Comparison of ENCODE assay signal across 25 cellular contexts in genomic region chr4:105455182-105455581, GRCh38. TPM values are rescaled to one million over a fixed set of nuclear protein-coding genes. Genes with fewer than 3 reads are reported as not detected.
DNase-seq lines count a peak whose midpoint lies in the region; ATAC-seq and TF ChIP-seq lines count a peak whose summit lies in the region.
"Had no signal": no experiment of that assay in that cellular context is flagged by ENCODE, and none has a peak within 500 bp of the region (broad histone marks: within the 10 kb centered on the region; RNA-seq: fewer than 3 reads in every experiment).

No MANE protein-coding gene starts in this region.

- H3K4me1 ChIP-seq in CD4-positive, alpha-beta memory T cell (ENCODE audit: insufficient read depth, low read length): no peaks in the 10 kb centered on the region
- no peaks in the 10 kb centered on the region for H3K4me1 ChIP-seq in mammary epithelial cell (ENCODE audit: insufficient read depth, low read length)
- H3K4me1 ChIP-seq: A549, Caco-2 had no signal

- H3K27ac Mint-ChIP-seq in activated T-helper 17 cell treated with anti-CD3 and anti-CD28 coated beads, Interleukin-2, amount 50 U/mL, for 72 hours: peak overlapping the region; percentile 28
- no peak overlapping the region for H3K27ac Mint-ChIP-seq in CD4-positive, alpha-beta memory T cell
- H3K27ac Mint-ChIP-seq: CD8-positive, alpha-beta T cell; GM23338; H9 had no signal

- no peaks in the 10 kb centered on the region for H3K27me3 Mint-ChIP-seq in activated T-helper 17 cell treated with anti-CD3 and anti-CD28 coated beads, Interleukin-2, amount 50 U/mL, for 72 hours
- H3K27me3 Mint-ChIP-seq in CD4-positive, alpha-beta memory T cell: no peaks in the 10 kb centered on the region

- ATAC-seq in Right ventricle myocardium inferior (peak; percentile 20), left cardiac atrium (peak; percentile 25 to 44)
- no peak for ATAC-seq in activated T-helper 17 cell treated with anti-CD3 and anti-CD28 coated beads, Interleukin-2, amount 50 U/mL, for 72 hours (replicated peaks)
- ATAC-seq: A549; CD8-positive, alpha-beta T cell; GM23338; Panc1 had no signal

- peaks cover 30% of the 10 kb centered on the region for H3K79me2 ChIP-seq in mammary epithelial cell (ENCODE audit: insufficient read depth, low read length)

- dilution Hi-C loops in mammary epithelial cell (cut with HindIII; ENCODE audit: low sequenced_read_pairs): no loop called here

- H3K27me3 ChIP-seq in CD4-positive, alpha-beta memory T cell (ENCODE audit: insufficient read depth, low read length): no peaks in the 10 kb centered on the region
- no peaks in the 10 kb centered on the region for H3K27me3 ChIP-seq in mammary epithelial cell (ENCODE audit: insufficient read depth, low read length)
- H3K27me3 ChIP-seq: MG63 had no signal

- H3K4me2 ChIP-seq in mammary epithelial cell (ENCODE audit: insufficient read depth, low read depth, low read length): no peak overlapping the region
- H3K4me2 ChIP-seq: A549, GM23338 had no signal

- no peak overlapping the region for H3K4me3 Mint-ChIP-seq in activated T-helper 17 cell treated with anti-CD3 and anti-CD28 coated beads, Interleukin-2, amount 50 U/mL, for 72 hours
- H3K4me3 Mint-ChIP-seq in CD4-positive, alpha-beta memory T cell: no peak overlapping the region
- H3K4me3 Mint-ChIP-seq: CD8-positive, alpha-beta T cell; GM23338; H9 had no signal

- H3K9me3 Mint-ChIP-seq in activated T-helper 17 cell treated with anti-CD3 and anti-CD28 coated beads, Interleukin-2, amount 50 U/mL, for 72 hours: no peaks in the 10 kb centered on the region
- no peaks in the 10 kb centered on the region for H3K9me3 Mint-ChIP-seq in CD4-positive, alpha-beta memory T cell
- H3K9me3 Mint-ChIP-seq: CD8-positive, alpha-beta T cell; GM23338; H9 had no signal

- H4K20me1 ChIP-seq in mammary epithelial cell (ENCODE audit: insufficient read depth, low read length): no peaks in the 10 kb centered on the region

- H3K36me3 Mint-ChIP-seq in activated T-helper 17 cell treated with anti-CD3 and anti-CD28 coated beads, Interleukin-2, amount 50 U/mL, for 72 hours (ENCODE audit: low read depth): peaks cover 65% of the 10 kb centered on the region
- peaks cover 28 to 45% of the 10 kb centered on the region in 2 donors for H3K36me3 Mint-ChIP-seq in CD4-positive, alpha-beta memory T cell

- H3K4me3 ChIP-seq in CD4-positive, alpha-beta memory T cell (ENCODE audit: low read length in 2 of 2): no peak overlapping the region
- H3K4me3 ChIP-seq in mammary epithelial cell (replicated peaks in 1 of 3; ENCODE audit: insufficient read depth in 1 of 3, low read depth in 2 of 3, low read length in 3 of 3): no peak overlapping the region
- H3K4me3 ChIP-seq: A549, GM23338, MG63, SK-N-MC had no signal

- no peak overlapping the region for H2AFZ ChIP-seq in mammary epithelial cell (ENCODE audit: low read depth, low read length)
- H2AFZ ChIP-seq: GM23338 had no signal

- no peak overlapping the region for H3K27ac ChIP-seq in CD4-positive, alpha-beta memory T cell (ENCODE audit: low read depth, low read length)
- H3K27ac ChIP-seq in mammary epithelial cell (ENCODE audit: insufficient read depth, low read depth, low read length): no peak overlapping the region
- H3K27ac ChIP-seq: A549, RWPE1, SK-N-MC had no signal

- no peak for TF ChIP-seq CTCF in mammary epithelial cell (conservative IDR thresholded peaks at IDR 0.05 in 1 of 2, IDR thresholded peaks at IDR 0.05 in 1 of 2; ENCODE audit: extremely low read depth in 1 of 2, insufficient read depth in 1 of 2, low read depth in 1 of 2, low read length in 2 of 2)

- DNase-seq in Right ventricle myocardium inferior (ENCODE audit: missing footprints) (no peak), cardiac septum (ENCODE audit: low spot score) (no peak), left cardiac atrium (no peak), mammary epithelial cell (no peak)
- DNase-seq in stimulated activated CD4-positive, alpha-beta T cell treated with anti-CD3 and anti-CD28 coated beads, Interleukin-12 subunit alpha, Interleukin-12 subunit beta, amount 100 ng/mL, for 4 hours: no peak
- DNase-seq in CD4-positive, alpha-beta memory T cell: no peak
- DNase-seq: C1 segment of cervical spinal cord; Caco-2; CD8-positive, alpha-beta T cell; H9; KBM-7; MG63; NCI-H1417; NCI-H1694; NCI-H2029 treated with DMSO at 0.1 percent for 48 hours; NCI-H2227 treated with DMSO at 0.1 percent for 48 hours; NCI-H510A; NCI-H69; SIG-M5 had no signal

- POLR2A ChIA-PET in CD4-positive, alpha-beta memory T cell (lab: Charles Lee; ENCODE audit: partially characterized antibody): no interaction called here

- H3K36me3 ChIP-seq in CD4-positive, alpha-beta memory T cell (ENCODE audit: insufficient read depth, low read length): peaks cover 7% of the 10 kb centered on the region
- peaks cover 23% of the 10 kb centered on the region for H3K36me3 ChIP-seq in mammary epithelial cell (ENCODE audit: insufficient read depth, low read length)
- H3K36me3 ChIP-seq: MG63 had no signal

- no TSS peak for BruUV-seq in mammary epithelial cell (replicated peaks; lab: Mats Ljungman, UMichigan)

- CTCF ChIA-PET in CD4-positive, alpha-beta memory T cell (lab: Charles Lee; ENCODE audit: partially characterized antibody): interaction anchor here (2.1 to 9.3 kb wide), 2 partner anchors 19 kb away, joined by 8 to 55 read pairs; partner anchors contain the start of gene PPA2
- CTCF ChIA-PET in mammary epithelial cell (lab: Charles Lee; ENCODE audit: low non-redundant PET): no interaction called here

- no peaks in the 10 kb centered on the region for H3K9me3 ChIP-seq in CD4-positive, alpha-beta memory T cell (ENCODE audit: control insufficient read depth in 1 of 2, low read length in 2 of 2)
- H3K9me3 ChIP-seq in mammary epithelial cell (replicated peaks; ENCODE audit: insufficient read depth, low read length): no peaks in the 10 kb centered on the region
- H3K9me3 ChIP-seq: A549, Caco-2, MG63 had no signal

- intact Hi-C loops in Right ventricle myocardium inferior (cut with DNase I): no loop called here
- intact Hi-C loops in cardiac septum (cut with DNase I): no loop called here
- intact Hi-C loops in left cardiac atrium (cut with DNase I): no loop called here
- intact Hi-C loops in CD4-positive, alpha-beta memory T cell (cut with micrococcal nuclease): no loop called here
- intact Hi-C loops in mammary epithelial cell (cut with micrococcal nuclease): no loop called here

- in situ Hi-C loops in mammary epithelial cell (cut with MboI; ENCODE audit: low sequenced_read_pairs in 2 of 2): loop anchor here in 1 of 2 donors (25.0 kb wide), 2 partner anchors 318 to 1468 kb away; partner anchors contain the start of gene TET2

- H3K4me1 Mint-ChIP-seq in activated T-helper 17 cell treated with anti-CD3 and anti-CD28 coated beads, Interleukin-2, amount 50 U/mL, for 72 hours: peaks cover 24% of the 10 kb centered on the region
- peaks cover 9 to 17% (median 15%) of the 10 kb centered on the region in 4 donors for H3K4me1 Mint-ChIP-seq in CD4-positive, alpha-beta memory T cell

- 95% methylated on average over 4 of the region's 4 CpGs for WGBS in mammary epithelial cell (ENCODE audit: low coverage, missing lambda C conversion rate)

- no peak overlapping the region for H3K9ac ChIP-seq in mammary epithelial cell (ENCODE audit: insufficient read depth, low read length)

RNA-seq across cellular contexts. Expression of gene PPA2, which starts 18.7 kb away (rescaled TPM):
- total RNA-seq in Right ventricle myocardium inferior (89.5 TPM), cardiac septum (81.6 TPM), left cardiac atrium (100 to 1,000 TPM in 1 of 2 donors, 10 to 100 TPM in 1; 77.4 to 102 TPM), mammary epithelial cell (10 to 100 TPM; 92.5 to 99.0 TPM)
- 10 to 100 TPM; 59.3 to 68.1 TPM for total RNA-seq in activated T-helper 17 cell treated with anti-CD3 and anti-CD28 coated beads, Interleukin-2, amount 50 U/mL, for 72 hours
- total RNA-seq in CD4-positive, alpha-beta memory T cell: 10 to 100 TPM; 56.3 to 59.7 TPM
- polyA plus RNA-seq in CD4-positive, alpha-beta memory T cell: 100 to 1,000 TPM; 129 to 160 TPM
- polyA plus RNA-seq in mammary epithelial cell: 74.7 TPM
- 26.8 TPM for polyA minus RNA-seq in mammary epithelial cell
